ENCODE assay signal across 8 cellular contexts in the genomic region with DNA sequence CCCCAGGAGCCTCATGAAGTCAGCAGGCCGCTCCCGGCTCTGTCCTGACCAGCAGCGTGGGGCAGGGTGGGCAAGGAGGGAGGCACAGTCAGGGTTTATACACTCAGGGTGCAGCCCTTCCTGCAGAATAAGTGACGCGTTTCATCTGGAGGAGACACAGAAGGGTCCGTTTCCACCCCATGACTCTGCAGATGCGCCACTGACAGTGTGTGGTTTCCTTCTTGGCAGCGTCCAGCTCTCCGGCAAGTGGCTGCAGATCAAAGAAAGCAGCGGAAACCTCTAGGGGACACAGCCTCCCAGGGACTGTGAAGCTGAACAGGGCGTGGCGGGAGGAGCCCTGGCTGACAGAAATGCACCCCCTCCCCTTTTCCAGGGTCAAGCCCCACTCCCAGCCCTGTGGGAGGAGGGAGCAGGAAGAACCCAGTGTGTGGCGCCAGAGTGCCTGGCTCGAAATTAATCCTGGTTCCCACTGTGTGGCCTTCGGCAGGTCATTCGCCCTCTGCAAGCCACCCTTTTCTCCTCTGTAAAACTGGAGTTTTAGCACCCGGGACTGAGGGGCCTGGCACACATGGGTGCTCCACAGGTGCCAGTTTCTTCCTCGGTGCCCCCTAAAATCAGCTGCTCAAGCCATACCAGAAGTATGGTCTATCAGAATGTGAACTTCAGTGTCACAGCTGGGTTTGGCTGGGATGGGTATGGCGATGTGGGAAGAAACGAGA. TPM values are rescaled to one million over a fixed set of nuclear protein-coding genes. Genes with fewer than 3 reads are reported as not detected.
DNase-seq lines count a peak whose midpoint lies in the region; ATAC-seq, FAIRE-seq and TF ChIP-seq lines count a peak whose summit lies in the region.

No MANE protein-coding gene starts in this region.

- RAD21 ChIA-PET in GM12878 (lab: Charles Lee; ENCODE audit: unreplicated experiment) = interaction anchor here (1.4 to 2.2 kb wide), 2 partner anchors 16 to 161 kb away, joined by 4 to 12 read pairs; no protein-coding TSS in a partner anchor

- in situ Hi-C loops in GM12878 (cut with MboI) = no loop called here

- H2AFZ ChIP-seq in GM12878 (ENCODE audit: control insufficient read depth, low read depth, low read length) = peak overlapping the region; percentile 78

- H3K27ac ChIP-seq in GM12878 (ENCODE audit: control insufficient read depth, insufficient read depth) (no peak overlapping the region), kidney (ENCODE audit: low read depth in 2 of 2, low read length in 2 of 2) (peak overlapping the region; percentile 20 to 68)

- no peaks in the 10 kb centered on the region for H3K36me3 ChIP-seq in GM12878 (ENCODE audit: control insufficient read depth in 2 of 2, insufficient read depth in 2 of 2, low read length in 1 of 2)
- no peaks in the 10 kb centered on the region for H3K36me3 ChIP-seq in kidney (ENCODE audit: control insufficient read depth in 1 of 2, insufficient read depth in 2 of 2, low read length in 2 of 2)

- H3K79me2 ChIP-seq in GM12878 (ENCODE audit: control insufficient read depth, insufficient read depth, low read length) = no peaks in the 10 kb centered on the region

- no TSS peak for BruUV-seq in GM12878 (replicated peaks; lab: Mats Ljungman, UMichigan)

- no peaks in the 10 kb centered on the region for H3K27me3 ChIP-seq in GM12878 (replicated peaks in 1 of 2; ENCODE audit: control insufficient read depth in 2 of 2, insufficient read depth in 2 of 2, low read length in 1 of 2)

- TF ChIP-seq EP300 in GM12878 (IDR thresholded peaks at IDR 0.05; ENCODE audit: borderline replicate concordance in 1 of 2, control insufficient read depth in 1 of 2, low read depth in 2 of 2, low read length in 2 of 2) = no peak

- CTCF ChIA-PET in GM12878 (lab: Yijun Ruan, JAX) = interaction anchor here (0.6 to 3.8 kb wide), 8 partner anchors 9 to 218 kb away, joined by 3 to 13 read pairs (median 4); a partner anchor contains a TSS

- H4K20me1 ChIP-seq in GM12878 (ENCODE audit: control insufficient read depth, insufficient read depth) = no peaks in the 10 kb centered on the region

- DNase-seq in GM10266 (ENCODE audit: extremely low spot score) = peak; percentile 53
- DNase-seq in NB4 (ENCODE audit: low read depth) = peak; percentile 97
- no peak for DNase-seq in GM12878 (ENCODE audit: low read depth, low spot score)
- DNase-seq in kidney = peak; percentile 86
- DNase-seq in stromal cell of bone marrow (ENCODE audit: low read depth) = peak; percentile 55
- DNase-seq in NCI-H1092 treated with DMSO at 0.1 percent for 48 hours (lab: John Stamatoyannopoulos, UW) = no peak
- no peak for DNase-seq in stimulated activated CD4-positive, alpha-beta T cell treated with anti-CD3 and anti-CD28 coated beads, Interleukin-12 subunit alpha, Interleukin-12 subunit beta, amount 100 ng/mL, for 4 hours

- H3K9me3 ChIP-seq in GM12878 (replicated peaks; ENCODE audit: control insufficient read depth, insufficient read depth, low read length) = peaks cover 9% of the 10 kb centered on the region; the same call in 1 of the 3 replicates
- H3K9me3 ChIP-seq in kidney (ENCODE audit: control insufficient read depth in 1 of 2, low read length in 2 of 2) = no peaks in the 10 kb centered on the region

- H3K9ac ChIP-seq in GM12878 (ENCODE audit: control insufficient read depth, insufficient read depth, low read length) (peak overlapping the region; percentile 20; the same call in 1 of the 2 replicates), kidney (ENCODE audit: low read length in 2 of 2) (peak overlapping the region in 1 of 2 donors; percentile 40)

- POLR2A ChIA-PET in GM12878 (lab: Charles Lee) = interaction anchor here (1.1 to 1.5 kb wide), 3 partner anchors 17 to 176 kb away, joined by 3 to 4 read pairs (median 3); a partner anchor contains a TSS

- peak; percentile 8; the same call in 1 of the 2 replicates for TF ChIP-seq RAD21 in GM12878 (IDR thresholded peaks at IDR 0.05; ENCODE audit: insufficient read depth, low read depth, low read length)

- WGBS in GM12878 (ENCODE audit: insufficient coverage, insufficient replicate concordance, low lambda C conversion rate, missing lambda C conversion rate) = 24% methylated on average over 20 of the region's 20 CpGs

- H3K4me3 ChIP-seq in NB4 (ENCODE audit: low read depth, low read length) (peak overlapping the region; percentile 14), GM12878 (no peak overlapping the region), kidney (ENCODE audit: low read length in 2 of 2) (no peak overlapping the region)

- TF ChIP-seq POLR2A in NB4 (IDR thresholded peaks at IDR 0.05; ENCODE audit: extremely low read depth, insufficient read length) (no peak), GM12878 (IDR thresholded peaks at IDR 0.05; ENCODE audit: low read depth, low read length) (no peak)

- SMC1A ChIA-PET in GM12878 (lab: Charles Lee; ENCODE audit: uncharacterized antibody, unreplicated experiment) = interaction anchor here (0.6 to 1.3 kb wide), 3 partner anchors 88 to 193 kb away, joined by 3 read pairs; no protein-coding TSS in a partner anchor

- FAIRE-seq in GM12878 (lab: Jason Lieb, UNC) = no peak
- no peak for FAIRE-seq in kidney (lab: Jason Lieb, UNC)

- intact Hi-C loops in GM12878 (cut with micrococcal nuclease; ENCODE audit: unreplicated experiment) (loop anchor here (5.0 kb wide), 1 partner anchor 180 kb away; no protein-coding TSS in a partner anchor), kidney (cut with DNase I) (no loop called here)

- ATAC-seq in GM12878 (peak; percentile 58), GM18868 (IDR thresholded peaks at IDR 0.05; ENCODE audit: unreplicated experiment) (no peak)

- peaks cover 11% of the 10 kb centered on the region for H3K4me1 ChIP-seq in GM12878 (ENCODE audit: control insufficient read depth, insufficient read depth, low read length)
- peaks cover 26 to 29% of the 10 kb centered on the region in 2 donors for H3K4me1 ChIP-seq in kidney (ENCODE audit: control insufficient read depth in 1 of 2, insufficient read depth in 1 of 2, low read depth in 1 of 2, low read length in 2 of 2)

- H3K4me2 ChIP-seq in GM12878 (ENCODE audit: control insufficient read depth, insufficient read depth) = peak overlapping the region; percentile 71

- TF ChIP-seq CTCF in GM10266 (IDR thresholded peaks at IDR 0.05; ENCODE audit: control insufficient read depth, insufficient read depth, low read depth, missing control alignments) (peak; percentile 24), NB4 (IDR thresholded peaks at IDR 0.05; ENCODE audit: low read depth, low read length) (peak; percentile 46), GM12878 (IDR thresholded peaks at IDR 0.05 in 2 of 3, conservative IDR thresholded peaks at IDR 0.05 in 1 of 3; ENCODE audit: control insufficient read depth in 2 of 3, extremely low read depth in 1 of 3, insufficient read depth in 1 of 3, low read depth in 3 of 3, low read length in 3 of 3) (peak; percentile 1 to 22 (median 18); a peak in 2 of 6 replicates), kidney (IDR thresholded peaks at IDR 0.05; ENCODE audit: borderline replicate concordance, extremely low read depth, insufficient read depth) (no peak)

TF ChIP-seq in GM12878, 131 proteins besides CTCF, POLR2A, EP300 and RAD21:
- TF ChIP-seq, protein P1, sequence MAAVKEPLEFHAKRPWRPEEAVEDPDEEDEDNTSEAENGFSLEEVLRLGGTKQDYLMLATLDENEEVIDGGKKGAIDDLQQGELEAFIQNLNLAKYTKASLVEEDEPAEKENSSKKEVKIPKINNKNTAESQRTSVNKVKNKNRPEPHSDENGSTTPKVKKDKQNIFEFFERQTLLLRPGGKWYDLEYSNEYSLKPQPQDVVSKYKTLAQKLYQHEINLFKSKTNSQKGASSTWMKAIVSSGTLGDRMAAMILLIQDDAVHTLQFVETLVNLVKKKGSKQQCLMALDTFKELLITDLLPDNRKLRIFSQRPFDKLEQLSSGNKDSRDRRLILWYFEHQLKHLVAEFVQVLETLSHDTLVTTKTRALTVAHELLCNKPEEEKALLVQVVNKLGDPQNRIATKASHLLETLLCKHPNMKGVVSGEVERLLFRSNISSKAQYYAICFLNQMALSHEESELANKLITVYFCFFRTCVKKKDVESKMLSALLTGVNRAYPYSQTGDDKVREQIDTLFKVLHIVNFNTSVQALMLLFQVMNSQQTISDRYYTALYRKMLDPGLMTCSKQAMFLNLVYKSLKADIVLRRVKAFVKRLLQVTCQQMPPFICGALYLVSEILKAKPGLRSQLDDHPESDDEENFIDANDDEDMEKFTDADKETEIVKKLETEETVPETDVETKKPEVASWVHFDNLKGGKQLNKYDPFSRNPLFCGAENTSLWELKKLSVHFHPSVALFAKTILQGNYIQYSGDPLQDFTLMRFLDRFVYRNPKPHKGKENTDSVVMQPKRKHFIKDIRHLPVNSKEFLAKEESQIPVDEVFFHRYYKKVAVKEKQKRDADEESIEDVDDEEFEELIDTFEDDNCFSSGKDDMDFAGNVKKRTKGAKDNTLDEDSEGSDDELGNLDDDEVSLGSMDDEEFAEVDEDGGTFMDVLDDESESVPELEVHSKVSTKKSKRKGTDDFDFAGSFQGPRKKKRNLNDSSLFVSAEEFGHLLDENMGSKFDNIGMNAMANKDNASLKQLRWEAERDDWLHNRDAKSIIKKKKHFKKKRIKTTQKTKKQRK (IDR thresholded peaks at IDR 0.05; ENCODE audit: low read depth, low read length) = no peak
- peak; percentile 42; the same call in 1 of the 2 replicates for TF ChIP-seq TCF7 (IDR thresholded peaks at IDR 0.05; ENCODE audit: borderline replicate concordance)
- peak; percentile 62 for TF ChIP-seq RUNX3 (IDR thresholded peaks at IDR 0.05; ENCODE audit: low read length)

RNA-seq across cellular contexts. Expression of a gene that starts 17.3 kb away (rescaled TPM):
- 34.3 and 34.9 TPM in 2 replicates for total RNA-seq in GM12878 (2013; cell fraction: nucleolus; rRNA removed)
- total RNA-seq in GM12878 (2014; rRNA removed) (39.3 and 40.6 TPM in 2 replicates), GM12878 (2014; rRNA removed; fragmentation: Illumina TruSeq; extraction: Trizol) (31.6 and 33.1 TPM in 2 replicates), GM12878 (2021) (32.1 and 38.1 TPM in 2 replicates), kidney (77.7 TPM)
- 13.2 TPM for polyA plus RNA-seq in GM12878 (2011; ENCODE audit: low read depth)
- polyA plus RNA-seq in GM12878 (2011; rRNA removed) (23.3 and 27.3 TPM in 2 replicates), GM12878 (2014; fragmentation: Illumina TruSeq; extraction: Trizol) (21.3 and 30.1 TPM in 2 replicates), GM12878 (2014; fragmentation: Nextera tagmentation; extraction: Ambion mirVana) (1 to 10 TPM in 1 of 2 experiments, under 1 TPM in 1; 0.87 to 1.1 TPM), GM12878 (2014; rRNA removed) (32.9 and 33.9 TPM in 2 replicates), GM12878 (2016; fragmentation: Nextera tagmentation; extraction: Ambion mirVana) (10 to 100 TPM; 29.0 to 30.0 TPM), kidney (ENCODE audit: insufficient read depth, low read depth, low replicate concordance) (44.9 TPM)
- polyA plus RNA-seq in GM12878 (2011; cell fraction: cytosol; rRNA removed) = 26.0 and 27.3 TPM in 2 replicates
- polyA plus RNA-seq in GM12878 (2011; cell fraction: nucleus; rRNA removed) = 21.3 and 25.6 TPM in 2 replicates
- polyA plus RNA-seq in GM12878 (2012) = 17.7 TPM in 2 replicates
- 22.7 and 28.6 TPM in 2 replicates for polyA minus RNA-seq in GM12878 (2011; rRNA and poly(A)+ RNA removed)
- polyA minus RNA-seq in GM12878 (2011; cell fraction: cytosol; rRNA and poly(A)+ RNA removed) = 9.1 and 13.3 TPM in 2 replicates
- 10.4 and 17.0 TPM in 2 replicates for polyA minus RNA-seq in GM12878 (2011; cell fraction: nucleus; rRNA and poly(A)+ RNA removed)

Comparison
In these comparisons a context has a peak if more than half of its experiments do, and no peak if none do; other contexts are left out.
1. DNase-seq: peak in GM10266 (single experiment), NB4 (single experiment), kidney (single experiment) and stromal cell of bone marrow (single experiment); none in GM12878 (single experiment), NCI-H1092 treated with DMSO at 0.1 percent for 48 hours (single experiment) and stimulated activated CD4-positive, alpha-beta T cell treated with anti-CD3 and anti-CD28 coated beads, Interleukin-12 subunit alpha, Interleukin-12 subunit beta, amount 100 ng/mL, for 4 hours (single experiment).